8 cellular contexts compared by ENCODE assay signal in the genomic region with DNA sequence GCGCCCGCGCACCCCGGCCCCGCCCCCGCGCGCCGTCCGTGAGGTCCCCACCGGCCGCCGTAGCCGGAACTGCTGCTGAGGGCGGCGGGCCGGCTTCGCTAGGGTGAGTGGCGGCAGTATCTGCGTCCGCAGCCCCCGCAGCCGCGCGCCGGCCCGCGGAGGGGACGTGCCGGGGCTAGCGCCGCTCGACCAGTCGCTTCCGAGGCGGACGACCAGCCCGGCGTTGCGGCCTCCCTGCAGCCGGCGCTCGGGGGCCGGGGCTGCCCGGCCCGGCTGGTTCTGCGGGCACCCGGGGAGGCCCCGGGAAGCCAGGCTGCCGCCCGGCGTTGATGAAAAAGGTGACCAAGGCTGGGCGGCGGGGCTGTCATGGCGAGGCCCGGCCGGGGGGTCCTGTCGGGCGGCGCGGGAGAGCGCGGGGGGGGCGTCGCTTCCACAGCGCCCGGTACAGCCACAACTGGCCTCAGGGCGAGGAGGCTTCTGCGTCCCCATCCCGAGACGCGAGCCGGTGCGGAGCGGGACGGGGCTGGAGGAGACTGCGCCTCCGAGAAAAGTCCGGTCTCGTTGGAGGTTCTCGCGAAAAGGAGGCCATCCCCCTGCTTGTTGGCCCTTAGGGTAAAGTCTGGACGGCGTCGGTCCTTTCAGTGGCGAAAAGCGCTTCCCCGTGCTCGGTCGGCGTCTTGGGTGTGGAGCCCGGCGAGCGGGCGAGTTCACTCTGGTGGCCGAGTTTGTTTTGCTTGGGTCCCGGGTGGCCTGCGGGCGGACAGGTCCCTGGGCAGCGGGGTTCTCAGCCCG. TPM values are rescaled to one million over a fixed set of nuclear protein-coding genes. Genes with fewer than 3 reads are reported as not detected.
DNase-seq lines count a peak whose midpoint lies in the region; ATAC-seq and TF ChIP-seq lines count a peak whose summit lies in the region.

A gene with protein sequence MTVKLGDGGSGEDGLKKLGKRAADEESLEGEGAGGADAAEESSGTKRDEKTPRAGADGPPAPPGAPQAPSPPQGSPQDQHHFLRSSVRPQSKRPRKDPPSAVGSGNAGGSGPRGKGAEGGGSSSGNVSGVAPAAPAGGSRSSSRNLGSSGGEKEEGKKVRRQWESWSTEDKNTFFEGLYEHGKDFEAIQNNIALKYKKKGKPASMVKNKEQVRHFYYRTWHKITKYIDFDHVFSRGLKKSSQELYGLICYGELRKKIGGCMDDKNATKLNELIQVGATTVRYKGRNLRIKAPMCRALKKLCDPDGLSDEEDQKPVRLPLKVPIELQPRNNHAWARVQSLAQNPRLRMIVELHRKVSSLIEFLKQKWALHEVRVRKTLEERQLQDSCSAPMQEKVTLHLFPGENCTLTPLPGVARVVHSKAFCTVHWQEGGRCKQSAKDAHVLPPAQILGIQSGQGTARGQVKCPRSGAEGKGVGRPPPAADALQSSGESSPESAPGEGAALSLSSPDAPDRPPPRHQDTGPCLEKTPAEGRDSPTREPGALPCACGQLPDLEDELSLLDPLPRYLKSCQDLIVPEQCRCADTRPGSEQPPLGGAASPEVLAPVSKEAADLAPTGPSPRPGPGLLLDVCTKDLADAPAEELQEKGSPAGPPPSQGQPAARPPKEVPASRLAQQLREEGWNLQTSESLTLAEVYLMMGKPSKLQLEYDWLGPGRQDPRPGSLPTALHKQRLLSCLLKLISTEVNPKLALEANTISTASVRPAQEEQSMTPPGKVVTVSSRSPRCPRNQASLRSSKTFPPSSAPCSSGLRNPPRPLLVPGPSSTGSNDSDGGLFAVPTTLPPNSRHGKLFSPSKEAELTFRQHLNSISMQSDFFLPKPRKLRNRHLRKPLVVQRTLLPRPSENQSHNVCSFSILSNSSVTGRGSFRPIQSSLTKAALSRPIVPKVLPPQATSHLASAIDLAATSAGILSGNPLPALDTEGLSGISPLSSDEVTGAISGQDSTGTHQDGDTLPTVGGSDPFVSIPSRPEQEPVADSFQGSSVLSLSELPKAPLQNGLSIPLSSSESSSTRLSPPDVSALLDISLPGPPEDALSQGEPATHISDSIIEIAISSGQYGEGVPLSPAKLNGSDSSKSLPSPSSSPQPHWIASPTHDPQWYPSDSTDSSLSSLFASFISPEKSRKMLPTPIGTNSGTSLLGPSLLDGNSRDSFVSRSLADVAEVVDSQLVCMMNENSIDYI (N-terminal part only) (plus strand): TSS at position 41 of the 792 bp plus-strand sequence. CDS start 2,280 bp downstream, outside the sequence.

- 2% methylated on average over 17 to 24 of the region's 101 CpGs for WGBS in thyroid gland, 2 donors

- intact Hi-C loops in thyroid gland (cut with DNase I): loop anchor here (10.0 kb wide), 1 partner anchor 92 kb away; a partner anchor contains a TSS

- H3K27ac ChIP-seq in HEK293 (ENCODE audit: extremely low read depth, low read depth, low read length) (peak within 1 kb of the TSS; percentile 81), cingulate gyrus (ENCODE audit: low read depth, low read length) (peak within 1 kb of the TSS; percentile 47), thyroid gland (peak within 1 kb of the TSS; percentile 25 to 71 (median 58))

- POLR2A ChIA-PET in HEK293 (lab: Yijun Ruan, JAX): interaction anchor here (0.6 to 1.8 kb wide), 6 partner anchors 65 to 270 kb away, joined by 3 to 8 read pairs (median 4); a partner anchor contains a TSS

- peak within 1 kb of the TSS; percentile 89 for H3K27ac Mint-ChIP-seq in memory B cell

- ATAC-seq in memory B cell (ENCODE audit: low read depth): no peak

- peaks cover 16% of the 10 kb centered on the region for H3K4me1 Mint-ChIP-seq in memory B cell

- H3K36me3 ChIP-seq in HEK293 (ENCODE audit: control insufficient read depth in 2 of 2, insufficient read depth in 1 of 2, low read length in 2 of 2) (peaks cover 10 to 26% of the 10 kb centered on the region in 2 experiments; a peak in 2 of 3 replicates), thyroid gland (no peaks in the 10 kb centered on the region)

- peak within 1 kb of the TSS; percentile 79 for H3K4me3 Mint-ChIP-seq in memory B cell

- TF ChIP-seq CTCF in HEK293 (tag by site-specific recombination; IDR thresholded peaks at IDR 0.05) (no peak), thyroid gland (IDR thresholded peaks at IDR 0.05) (no peak)

- H3K9me3 Mint-ChIP-seq in memory B cell: no peaks in the 10 kb centered on the region

- H3K27me3 Mint-ChIP-seq in memory B cell: peaks cover 3% of the 10 kb centered on the region

- CTCF ChIA-PET in HEK293 (lab: Yijun Ruan, JAX): no interaction called here

- H3K27me3 ChIP-seq in thyroid gland: no peaks in the 10 kb centered on the region

- H3K4me1 ChIP-seq in HEK293 (ENCODE audit: control insufficient read depth, insufficient read depth, low read length) (peaks cover 5% of the 10 kb centered on the region; the same call in 1 of the 2 replicates), thyroid gland (peaks cover 24 to 54% of the 10 kb centered on the region in 2 donors)

- peak in 1 of 2 donors; percentile 61 for TF ChIP-seq POLR2A in thyroid gland (IDR thresholded peaks at IDR 0.05)

- DNase-seq in Daoy (ENCODE audit: low read depth) (peak; percentile 22), RKO (ENCODE audit: low spot score) (peak; percentile 35), memory B cell (ENCODE audit: low spot score in 2 of 2) (peak; percentile 34 to 35), thyroid gland (no peak), NCI-H446 treated with DMSO at 0.1 percent for 48 hours (lab: John Stamatoyannopoulos, UW) (no peak)
- DNase-seq in NK-92 treated with Interleukin-12 subunit alpha and Interleukin-12 subunit beta, amount 100 ng/mL, for 24 hours (lab: John Stamatoyannopoulos, UW): no peak

- H3K9me3 ChIP-seq in HEK293 (ENCODE audit: control insufficient read depth, insufficient read depth, low read depth, low read length) (no peaks in the 10 kb centered on the region), thyroid gland (no peaks in the 10 kb centered on the region)

- peaks cover 13% of the 10 kb centered on the region for H3K36me3 Mint-ChIP-seq in memory B cell

- H3K4me3 ChIP-seq in HEK293 (ENCODE audit: low read depth, low read length) (peak within 1 kb of the TSS; percentile 64), thyroid gland (replicated peaks in 1 of 3) (peak within 1 kb of the TSS; percentile 69 to 94 (median 83))

TF ChIP-seq in HEK293, 187 proteins besides CTCF, POLR2A, EP300 and RAD21 (continues in another document):
- TF ChIP-seq ZNF548 (tag by site-specific recombination; IDR thresholded peaks at IDR 0.05) (no peak), OSR2 (tag by site-specific recombination; IDR thresholded peaks at IDR 0.05) (no peak), IKZF3 (tag by site-specific recombination; IDR thresholded peaks at IDR 0.05) (0 out of 2 replicates have a peak, but pooled peaks have one; percentile 39), ZNF677 (tag by site-specific recombination; IDR thresholded peaks at IDR 0.05) (no peak), ZNF248 (tag by site-specific recombination; IDR thresholded peaks at IDR 0.05) (no peak), OVOL3 (tag by site-specific recombination; IDR thresholded peaks at IDR 0.05) (no peak), ZNF174 (tag by site-specific recombination; IDR thresholded peaks at IDR 0.05) (no peak), GLIS2 (tag by site-specific recombination; IDR thresholded peaks at IDR 0.05) (peak; percentile 87), ZSCAN23 (tag by site-specific recombination; IDR thresholded peaks at IDR 0.05) (no peak)
- TF ChIP-seq, protein P1, sequence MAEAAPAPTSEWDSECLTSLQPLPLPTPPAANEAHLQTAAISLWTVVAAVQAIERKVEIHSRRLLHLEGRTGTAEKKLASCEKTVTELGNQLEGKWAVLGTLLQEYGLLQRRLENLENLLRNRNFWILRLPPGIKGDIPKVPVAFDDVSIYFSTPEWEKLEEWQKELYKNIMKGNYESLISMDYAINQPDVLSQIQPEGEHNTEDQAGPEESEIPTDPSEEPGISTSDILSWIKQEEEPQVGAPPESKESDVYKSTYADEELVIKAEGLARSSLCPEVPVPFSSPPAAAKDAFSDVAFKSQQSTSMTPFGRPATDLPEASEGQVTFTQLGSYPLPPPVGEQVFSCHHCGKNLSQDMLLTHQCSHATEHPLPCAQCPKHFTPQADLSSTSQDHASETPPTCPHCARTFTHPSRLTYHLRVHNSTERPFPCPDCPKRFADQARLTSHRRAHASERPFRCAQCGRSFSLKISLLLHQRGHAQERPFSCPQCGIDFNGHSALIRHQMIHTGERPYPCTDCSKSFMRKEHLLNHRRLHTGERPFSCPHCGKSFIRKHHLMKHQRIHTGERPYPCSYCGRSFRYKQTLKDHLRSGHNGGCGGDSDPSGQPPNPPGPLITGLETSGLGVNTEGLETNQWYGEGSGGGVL (tag by site-specific recombination; IDR thresholded peaks at IDR 0.05): no peak
- TF ChIP-seq, protein P2, sequence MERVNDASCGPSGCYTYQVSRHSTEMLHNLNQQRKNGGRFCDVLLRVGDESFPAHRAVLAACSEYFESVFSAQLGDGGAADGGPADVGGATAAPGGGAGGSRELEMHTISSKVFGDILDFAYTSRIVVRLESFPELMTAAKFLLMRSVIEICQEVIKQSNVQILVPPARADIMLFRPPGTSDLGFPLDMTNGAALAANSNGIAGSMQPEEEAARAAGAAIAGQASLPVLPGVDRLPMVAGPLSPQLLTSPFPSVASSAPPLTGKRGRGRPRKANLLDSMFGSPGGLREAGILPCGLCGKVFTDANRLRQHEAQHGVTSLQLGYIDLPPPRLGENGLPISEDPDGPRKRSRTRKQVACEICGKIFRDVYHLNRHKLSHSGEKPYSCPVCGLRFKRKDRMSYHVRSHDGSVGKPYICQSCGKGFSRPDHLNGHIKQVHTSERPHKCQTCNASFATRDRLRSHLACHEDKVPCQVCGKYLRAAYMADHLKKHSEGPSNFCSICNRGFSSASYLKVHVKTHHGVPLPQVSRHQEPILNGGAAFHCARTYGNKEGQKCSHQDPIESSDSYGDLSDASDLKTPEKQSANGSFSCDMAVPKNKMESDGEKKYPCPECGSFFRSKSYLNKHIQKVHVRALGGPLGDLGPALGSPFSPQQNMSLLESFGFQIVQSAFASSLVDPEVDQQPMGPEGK (tag by site-specific recombination; IDR thresholded peaks at IDR 0.05): no peak; the same call in 1 of the 2 replicates
- TF ChIP-seq, protein P3, sequence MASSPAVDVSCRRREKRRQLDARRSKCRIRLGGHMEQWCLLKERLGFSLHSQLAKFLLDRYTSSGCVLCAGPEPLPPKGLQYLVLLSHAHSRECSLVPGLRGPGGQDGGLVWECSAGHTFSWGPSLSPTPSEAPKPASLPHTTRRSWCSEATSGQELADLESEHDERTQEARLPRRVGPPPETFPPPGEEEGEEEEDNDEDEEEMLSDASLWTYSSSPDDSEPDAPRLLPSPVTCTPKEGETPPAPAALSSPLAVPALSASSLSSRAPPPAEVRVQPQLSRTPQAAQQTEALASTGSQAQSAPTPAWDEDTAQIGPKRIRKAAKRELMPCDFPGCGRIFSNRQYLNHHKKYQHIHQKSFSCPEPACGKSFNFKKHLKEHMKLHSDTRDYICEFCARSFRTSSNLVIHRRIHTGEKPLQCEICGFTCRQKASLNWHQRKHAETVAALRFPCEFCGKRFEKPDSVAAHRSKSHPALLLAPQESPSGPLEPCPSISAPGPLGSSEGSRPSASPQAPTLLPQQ (tag by site-specific recombination; IDR thresholded peaks at IDR 0.05): no peak

RNA-seq across cellular contexts. Expression of the gene that starts here (rescaled TPM):
- total RNA-seq in Daoy (2014; rRNA removed; shearing (Covaris generic)): 5.8 and 10.8 TPM in 2 replicates
- 10 to 100 TPM; 11.0 to 20.8 (median 15.6) TPM for total RNA-seq in thyroid gland

Comparison
In these comparisons a context has a peak if more than half of its experiments do, and no peak if none do; other contexts are left out.
1. DNase-seq: peak in Daoy (single experiment), RKO (single experiment) and memory B cell (2 of 2); none in thyroid gland (0 of 2), NK-92 treated with Interleukin-12 subunit alpha and Interleukin-12 subunit beta, amount 100 ng/mL, for 24 hours (single experiment) and NCI-H446 treated with DMSO at 0.1 percent for 48 hours (single experiment).
2. Peak in every context shown above with its lines, with median percentiles within 50 percentile points of each other: H3K27ac ChIP-seq.